Comparison of ENCODE assay signal across 9 cellular contexts in genomic region chr18:3499498-3499897, GRCh38. TPM values are rescaled to one million over a fixed set of nuclear protein-coding genes. Genes with fewer than 3 reads are reported as not detected.
A peak's percentile ranks its signal among the peaks of the same experiment; 100 is the strongest.
DNase-seq lines count a peak whose midpoint lies in the region; ATAC-seq, FAIRE-seq and TF ChIP-seq lines count a peak whose summit lies in the region.
"Had no signal": no experiment of that assay in that cellular context is flagged by ENCODE, and none has a peak within 500 bp of the region (broad histone marks: within the 10 kb centered on the region; RNA-seq: fewer than 3 reads in every experiment).

No MANE protein-coding gene starts in this region.

- no peak for TF ChIP-seq CTCF in keratinocyte (optimal IDR thresholded peaks at IDR 0.05 in 1 of 3, IDR thresholded peaks at IDR 0.05 in 1 of 3, conservative IDR thresholded peaks at IDR 0.05 in 1 of 3; ENCODE audit: extremely low read depth in 1 of 3, insufficient read depth in 2 of 3, low read length in 3 of 3)
- TF ChIP-seq CTCF in testis (IDR thresholded peaks at IDR 0.05), result no peak

- H3K9me3 ChIP-seq in keratinocyte (ENCODE audit: control insufficient read depth, low read depth, low read length), result no peaks in the 10 kb centered on the region
- H3K9me3 ChIP-seq in testis, result no peaks in the 10 kb centered on the region

- intact Hi-C loops in testis (cut with DNase I; ENCODE audit: low total_unique reads), result no loop called here

- peaks cover 55% of the 10 kb centered on the region for H3K27me3 Mint-ChIP-seq in activated CD8-positive, alpha-beta memory T cell treated with anti-CD3 and anti-CD28 coated beads, Interleukin-2, amount 10 ng/mL, durations not matched to agents 7 days and 5 days
- peaks cover 38% of the 10 kb centered on the region for H3K27me3 Mint-ChIP-seq in activated naive CD8-positive, alpha-beta T cell treated with anti-CD3 and anti-CD28 coated beads, Interleukin-2, amount 10 ng/mL, durations not matched to agents 7 days and 5 days

- DNase-seq in activated CD8-positive, alpha-beta memory T cell treated with anti-CD3 and anti-CD28 coated beads, Interleukin-2, amount 10 ng/mL, durations not matched to agents 7 days and 5 days, result no peak
- no peak for DNase-seq in activated CD8-positive, alpha-beta memory T cell treated with anti-CD3 and anti-CD28 coated beads, Interleukin-2, amount 50 U/mL, for 48 hours
- DNase-seq in activated naive CD8-positive, alpha-beta T cell treated with anti-CD3 and anti-CD28 coated beads, Interleukin-2, amount 10 ng/mL, durations not matched to agents 7 days and 5 days, result no peak
- DNase-seq in keratinocyte (ENCODE audit: low read depth, low spot score) (no peak), testis (peak; percentile 18), putamen (ENCODE audit: low spot score) (no peak)

- H3K36me3 ChIP-seq in keratinocyte (ENCODE audit: control insufficient read depth in 2 of 2, extremely low read depth in 1 of 2, insufficient read depth in 2 of 2, low read length in 2 of 2), result no peaks in the 10 kb centered on the region
- H3K36me3 ChIP-seq in testis (ENCODE audit: low read depth, missing control alignments), result no peaks in the 10 kb centered on the region

- WGBS in testis, 2 donors, result 11 to 17% methylated on average over 10 of the region's 10 CpGs

- H3K27ac ChIP-seq in keratinocyte (ENCODE audit: control insufficient read depth, insufficient read depth, low read length), result no peak overlapping the region
- peak overlapping the region in 1 of 2 donors; percentile 3 for H3K27ac ChIP-seq in testis

- no peaks in the 10 kb centered on the region for H3K9me1 ChIP-seq in keratinocyte (ENCODE audit: control insufficient read depth, extremely low read depth, insufficient read depth, low read length)

- CTCF ChIA-PET in activated CD8-positive, alpha-beta memory T cell treated with anti-CD3 and anti-CD28 coated beads, Interleukin-2, amount 10 ng/mL, durations not matched to agents 7 days and 5 days (lab: Charles Lee), result interaction anchor here (1.2 to 3.0 kb wide), 2 partner anchors 47 to 86 kb away, joined by 4 to 7 read pairs; no protein-coding TSS in a partner anchor

- no peak overlapping the region for H3K9ac ChIP-seq in keratinocyte (ENCODE audit: control insufficient read depth, extremely low read depth, insufficient read depth, low read length)

- no peaks in the 10 kb centered on the region for H3K79me2 ChIP-seq in keratinocyte (ENCODE audit: control insufficient read depth, insufficient read depth, low read length)

- H3K27me3 ChIP-seq in keratinocyte (ENCODE audit: control insufficient read depth, extremely low read depth, insufficient read depth, low read length) (peaks cover 3% of the 10 kb centered on the region), testis (no peaks in the 10 kb centered on the region)

- FAIRE-seq in keratinocyte (lab: Jason Lieb, UNC), result no peak
- FAIRE-seq: endometrium had no signal

- no peak overlapping the region for H3K27ac Mint-ChIP-seq in activated CD8-positive, alpha-beta memory T cell treated with anti-CD3 and anti-CD28 coated beads, Interleukin-2, amount 10 ng/mL, durations not matched to agents 7 days and 5 days
- H3K27ac Mint-ChIP-seq in activated naive CD8-positive, alpha-beta T cell treated with anti-CD3 and anti-CD28 coated beads, Interleukin-2, amount 10 ng/mL, durations not matched to agents 7 days and 5 days, result no peak overlapping the region

- H3K4me3 Mint-ChIP-seq in activated CD8-positive, alpha-beta memory T cell treated with anti-CD3 and anti-CD28 coated beads, Interleukin-2, amount 10 ng/mL, durations not matched to agents 7 days and 5 days, result no peak overlapping the region
- H3K4me3 Mint-ChIP-seq in activated naive CD8-positive, alpha-beta T cell treated with anti-CD3 and anti-CD28 coated beads, Interleukin-2, amount 10 ng/mL, durations not matched to agents 7 days and 5 days, result peak overlapping the region; percentile 64

- peak overlapping the region; percentile 61 for H3K4me2 ChIP-seq in keratinocyte (ENCODE audit: control insufficient read depth, extremely low read depth, insufficient read depth, low read depth, low read length)

- no peak for TF ChIP-seq POLR2A in testis (IDR thresholded peaks at IDR 0.05)

- peak overlapping the region; percentile 51 for H2AFZ ChIP-seq in keratinocyte (ENCODE audit: control insufficient read depth, low read length)

- dilution Hi-C loops in keratinocyte (cut with MboI; ENCODE audit: extremely low pct_ligation_motif_present, low sequenced_read_pairs), result no loop called here

- H3K36me3 Mint-ChIP-seq in activated CD8-positive, alpha-beta memory T cell treated with anti-CD3 and anti-CD28 coated beads, Interleukin-2, amount 10 ng/mL, durations not matched to agents 7 days and 5 days, result no peaks in the 10 kb centered on the region
- H3K36me3 Mint-ChIP-seq in activated naive CD8-positive, alpha-beta T cell treated with anti-CD3 and anti-CD28 coated beads, Interleukin-2, amount 10 ng/mL, durations not matched to agents 7 days and 5 days, result no peaks in the 10 kb centered on the region

- H4K20me1 ChIP-seq in keratinocyte (ENCODE audit: control insufficient read depth, extremely low read depth, insufficient read depth, low read length), result no peaks in the 10 kb centered on the region

- POLR2A ChIA-PET in activated naive CD8-positive, alpha-beta T cell treated with anti-CD3 and anti-CD28 coated beads, Interleukin-2, amount 10 ng/mL, durations not matched to agents 7 days and 5 days (lab: Charles Lee), result interaction anchor here (0.7 kb wide), 1 partner anchor 239 kb away, joined by 3 read pairs; no protein-coding TSS in a partner anchor

- no peaks in the 10 kb centered on the region for H3K4me1 ChIP-seq in keratinocyte (ENCODE audit: control insufficient read depth, extremely low read depth, insufficient read depth, low read length)
- H3K4me1 ChIP-seq in testis, result peaks cover 11% of the 10 kb centered on the region

- H3K4me3 ChIP-seq in keratinocyte (ENCODE audit: control insufficient read depth in 2 of 3, extremely low read depth in 1 of 3, insufficient read depth in 2 of 3, low read depth in 1 of 3, low read length in 3 of 3), result peak overlapping the region in 2 of 3 experiments; percentile 23 to 54
- peak overlapping the region; percentile 40 to 58 for H3K4me3 ChIP-seq in testis

- ATAC-seq in activated CD8-positive, alpha-beta memory T cell treated with anti-CD3 and anti-CD28 coated beads, Interleukin-2, amount 10 ng/mL, durations not matched to agents 7 days and 5 days, result peak; percentile 20
- ATAC-seq in activated naive CD8-positive, alpha-beta T cell treated with anti-CD3 and anti-CD28 coated beads, Interleukin-2, amount 10 ng/mL, durations not matched to agents 7 days and 5 days (ENCODE audit: low read depth), result peak; percentile 30
- no peak for ATAC-seq in GM18498 (IDR thresholded peaks at IDR 0.05; ENCODE audit: unreplicated experiment)
- ATAC-seq in HG02763 (IDR thresholded peaks at IDR 0.05; ENCODE audit: unreplicated experiment), result no peak

- H3K4me1 Mint-ChIP-seq in activated CD8-positive, alpha-beta memory T cell treated with anti-CD3 and anti-CD28 coated beads, Interleukin-2, amount 10 ng/mL, durations not matched to agents 7 days and 5 days, result peaks cover 15% of the 10 kb centered on the region
- peaks cover 11% of the 10 kb centered on the region for H3K4me1 Mint-ChIP-seq in activated naive CD8-positive, alpha-beta T cell treated with anti-CD3 and anti-CD28 coated beads, Interleukin-2, amount 10 ng/mL, durations not matched to agents 7 days and 5 days

- no peaks in the 10 kb centered on the region for H3K9me3 Mint-ChIP-seq in activated CD8-positive, alpha-beta memory T cell treated with anti-CD3 and anti-CD28 coated beads, Interleukin-2, amount 10 ng/mL, durations not matched to agents 7 days and 5 days (ENCODE audit: low read depth)
- H3K9me3 Mint-ChIP-seq in activated naive CD8-positive, alpha-beta T cell treated with anti-CD3 and anti-CD28 coated beads, Interleukin-2, amount 10 ng/mL, durations not matched to agents 7 days and 5 days, result no peaks in the 10 kb centered on the region

RNA-seq across cellular contexts. Expression of gene TGIF1, which starts 49.5 kb away (rescaled TPM):
- total RNA-seq in activated CD8-positive, alpha-beta memory T cell treated with anti-CD3 and anti-CD28 coated beads, Interleukin-2, amount 10 ng/mL, durations not matched to agents 7 days and 5 days, result 10 to 100 TPM in 1 of 2 experiments, 1 to 10 TPM in 1; 9.7 to 19.0 TPM
- 10 to 100 TPM; 35.6 to 39.5 TPM for total RNA-seq in activated naive CD8-positive, alpha-beta T cell treated with anti-CD3 and anti-CD28 coated beads, Interleukin-2, amount 10 ng/mL, durations not matched to agents 7 days and 5 days
- polyA plus RNA-seq in keratinocyte, result 111 to 187 TPM (median 115 TPM) in 3 replicates
- 163 TPM for polyA plus RNA-seq in keratinocyte (2011; ENCODE audit: low read depth)
- polyA plus RNA-seq in keratinocyte (2011; cell fraction: cytosol; rRNA removed), result 115 and 141 TPM in 2 replicates
- 323 and 359 TPM in 2 replicates for polyA plus RNA-seq in keratinocyte (2011; cell fraction: nucleus; rRNA removed)
- polyA plus RNA-seq in keratinocyte (2012; ENCODE audit: low replicate concordance), result 66.2 and 105 TPM in 2 replicates
- polyA minus RNA-seq in keratinocyte, result 134 to 144 TPM (median 142 TPM) in 3 replicates
- polyA minus RNA-seq in keratinocyte (2011; cell fraction: cytosol; rRNA and poly(A)+ RNA removed), result 54.9 TPM
- 79.0 and 130 TPM in 2 replicates for polyA minus RNA-seq in keratinocyte (2011; cell fraction: nucleus; rRNA and poly(A)+ RNA removed)
- total RNA-seq in testis, result 100 to 1,000 TPM in 1 of 2 donors, 10 to 100 TPM in 1; 66.6 to 117 TPM
- 56.1 TPM for polyA plus RNA-seq in testis (ENCODE audit: insufficient read depth, low read depth, low replicate concordance)

Comparison
In these comparisons a context has a peak if more than half of its experiments do, and no peak if none do; other contexts are left out.
1. ATAC-seq: peak in activated CD8-positive, alpha-beta memory T cell treated with anti-CD3 and anti-CD28 coated beads, Interleukin-2, amount 10 ng/mL, durations not matched to agents 7 days and 5 days (single experiment) and activated naive CD8-positive, alpha-beta T cell treated with anti-CD3 and anti-CD28 coated beads, Interleukin-2, amount 10 ng/mL, durations not matched to agents 7 days and 5 days (single experiment); none in GM18498 (single experiment) and HG02763 (single experiment).